ENCODE assay signal across 18 cellular contexts in the genomic region with DNA sequence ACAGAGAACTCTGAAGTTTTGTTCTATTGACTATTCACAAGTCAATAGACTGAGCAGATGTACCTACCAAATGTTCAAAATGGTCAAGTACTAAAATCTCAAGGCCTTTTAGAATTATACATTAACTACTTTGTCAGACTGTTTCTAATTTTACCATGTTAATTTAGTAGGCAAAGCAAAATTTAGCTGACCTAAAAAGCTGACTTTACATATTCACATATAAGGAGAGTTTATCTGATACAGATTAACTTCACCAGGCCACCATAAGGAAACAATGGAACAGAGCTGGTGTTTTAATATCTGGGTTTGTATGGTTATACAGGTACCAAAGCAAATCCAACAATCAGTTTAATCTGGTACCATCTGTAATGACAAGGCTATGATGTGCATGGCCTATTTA. TPM values are rescaled to one million over a fixed set of nuclear protein-coding genes. Genes with fewer than 3 reads are reported as not detected.
DNase-seq lines count a peak whose midpoint lies in the region; ATAC-seq and TF ChIP-seq lines count a peak whose summit lies in the region.
"Had no signal": no experiment of that assay in that cellular context is flagged by ENCODE, and none has a peak within 500 bp of the region (broad histone marks: within the 10 kb centered on the region; RNA-seq: fewer than 3 reads in every experiment).

No MANE protein-coding gene starts in this region.

- no peak overlapping the region for H3K4ac ChIP-seq in IMR-90 (ENCODE audit: low read depth, low read length)

- no peak overlapping the region for H3K18ac ChIP-seq in IMR-90 (ENCODE audit: low read depth, low read length)

- TF ChIP-seq CTCF in IMR-90 (conservative IDR thresholded peaks at IDR 0.05; ENCODE audit: low read depth, low read length) = no peak
- no peak for TF ChIP-seq CTCF in body of pancreas (IDR thresholded peaks at IDR 0.05)
- no peak for TF ChIP-seq CTCF in MM.1S (IDR thresholded peaks at IDR 0.05; ENCODE audit: low read length)
- TF ChIP-seq CTCF in type B pancreatic cell (conservative IDR thresholded peaks at IDR 0.05) = no peak

- H2BK15ac ChIP-seq in IMR-90 (ENCODE audit: low read depth, low read length) = no peak overlapping the region

- H3K4me2 ChIP-seq in IMR-90 (ENCODE audit: low read depth, low read length) = no peak overlapping the region
- no peak overlapping the region for H3K4me2 ChIP-seq in MM.1S (ENCODE audit: low read depth, low read length)
- H3K4me2 ChIP-seq: BLaER1 treated with 17β-estradiol and CSF1 and Interleukin-3, amounts not matched to agents 10 nM and 100 nM had no signal

- no TSS peak for BruUV-seq in IMR-90 (replicated peaks; lab: Mats Ljungman, UMichigan)

- no peak overlapping the region for H2AFZ ChIP-seq in IMR-90 (replicated peaks; ENCODE audit: low read length, poor library complexity)
- no peak overlapping the region for H2AFZ ChIP-seq in MM.1S (ENCODE audit: low read length)

- no peak for DNase-seq in IMR-90
- DNase-seq in body of pancreas = no peak
- no peak for DNase-seq in left lobe of liver (ENCODE audit: low spot score)
- DNase-seq in MM.1S = no peak
- no peak for DNase-seq in type B pancreatic cell (ENCODE audit: extremely low spot score, unreplicated experiment)
- no peak for DNase-seq in NCI-H82 (lab: John Stamatoyannopoulos, UW)
- DNase-seq: 8988T; AML-193; Caco-2; Calu3; CD4-positive, alpha-beta T cell; CD8-positive, alpha-beta T cell; DMS79 treated with DMSO at 0.1 percent for 48 hours; GF-D8 had no signal

- H4K8ac ChIP-seq in IMR-90 (ENCODE audit: low read depth in 2 of 2, low read length in 2 of 2) = no peak overlapping the region

- in situ Hi-C loops in IMR-90 (cut with MboI; ENCODE audit: low sequenced_read_pairs) = no loop called here

- H4K91ac ChIP-seq in IMR-90 (ENCODE audit: insufficient read depth, low read depth, low read length) = no peak overlapping the region

- no peak overlapping the region for H2AK5ac ChIP-seq in IMR-90 (ENCODE audit: low read depth, low read length)

- H2AK9ac ChIP-seq in IMR-90 (replicated peaks; ENCODE audit: low read depth, low read length, poor library complexity) = no peak overlapping the region

- H3K27me3 ChIP-seq in IMR-90 (ENCODE audit: control insufficient read depth, insufficient read depth, low read length) (peaks cover 3% of the 10 kb centered on the region), body of pancreas (no peaks in the 10 kb centered on the region), MM.1S (replicated peaks; ENCODE audit: insufficient read depth, low read length) (no peaks in the 10 kb centered on the region)
- H3K27me3 ChIP-seq: BLaER1 treated with 17β-estradiol and CSF1 and Interleukin-3, amounts not matched to agents 10 nM and 100 nM had no signal

- H3K36me3 Mint-ChIP-seq in type B pancreatic cell = no peaks in the 10 kb centered on the region

- H3K36me3 ChIP-seq in IMR-90 (ENCODE audit: control insufficient read depth, insufficient read depth, low read length) = no peaks in the 10 kb centered on the region
- H3K36me3 ChIP-seq in body of pancreas (replicated peaks in 1 of 2; ENCODE audit: insufficient read depth in 1 of 2, low read depth in 2 of 2) = peaks cover 18 to 52% of the 10 kb centered on the region in 2 donors
- no peaks in the 10 kb centered on the region for H3K36me3 ChIP-seq in MM.1S (replicated peaks; ENCODE audit: insufficient read depth, low read length)

- H3K4me3 ChIP-seq in IMR-90 (ENCODE audit: insufficient read depth, low read depth, low read length) (no peak overlapping the region), body of pancreas (no peak overlapping the region), MM.1S (ENCODE audit: low read length) (no peak overlapping the region)
- H3K4me3 ChIP-seq: BLaER1 treated with 17β-estradiol and CSF1 and Interleukin-3, amounts not matched to agents 10 nM and 100 nM had no signal

- H3K4me1 ChIP-seq in IMR-90 (ENCODE audit: control insufficient read depth, insufficient read depth, low read length) = no peaks in the 10 kb centered on the region
- H3K4me1 ChIP-seq in body of pancreas = peaks cover 82% of the 10 kb centered on the region
- no peaks in the 10 kb centered on the region for H3K4me1 ChIP-seq in MM.1S (ENCODE audit: low read length)
- H3K4me1 ChIP-seq: BLaER1 treated with 17β-estradiol and CSF1 and Interleukin-3, amounts not matched to agents 10 nM and 100 nM had no signal

- H3K9me1 ChIP-seq in IMR-90 (ENCODE audit: insufficient read depth, low read length) = no peaks in the 10 kb centered on the region

- H3K79me1 ChIP-seq in IMR-90 (ENCODE audit: low read depth in 1 of 2, low read length in 2 of 2) = no peaks in the 10 kb centered on the region

- no peak overlapping the region for H3K27ac ChIP-seq in IMR-90 (ENCODE audit: insufficient read depth, low read length)
- peak overlapping the region in 3 of 4 donors; percentile 23 to 50 (median 45) for H3K27ac ChIP-seq in body of pancreas
- no peak overlapping the region for H3K27ac ChIP-seq in MM.1S (ENCODE audit: low read length)
- H3K27ac ChIP-seq: BLaER1 treated with 17β-estradiol and CSF1 and Interleukin-3, amounts not matched to agents 10 nM and 100 nM; C4-2B had no signal

- H3K9me3 ChIP-seq in IMR-90 (ENCODE audit: control insufficient read depth, insufficient read depth, low read length) (no peaks in the 10 kb centered on the region), body of pancreas (no peaks in the 10 kb centered on the region), MM.1S (replicated peaks; ENCODE audit: insufficient read depth, low read length) (no peaks in the 10 kb centered on the region)
- H3K9me3 ChIP-seq: BLaER1 treated with 17β-estradiol and CSF1 and Interleukin-3, amounts not matched to agents 10 nM and 100 nM; Caco-2 had no signal

- H3K27ac Mint-ChIP-seq in type B pancreatic cell = no peak overlapping the region
- H3K27ac Mint-ChIP-seq: B cell; CD4-positive, alpha-beta T cell; CD8-positive, alpha-beta T cell had no signal

- H3K4me3 Mint-ChIP-seq in type B pancreatic cell = no peak overlapping the region
- H3K4me3 Mint-ChIP-seq: B cell; CD4-positive, alpha-beta T cell; CD8-positive, alpha-beta T cell had no signal

- no peak overlapping the region for H4K5ac ChIP-seq in IMR-90 (ENCODE audit: low read depth, low read length)

- H3K79me2 ChIP-seq in MM.1S (ENCODE audit: low read length) = no peaks in the 10 kb centered on the region

- dilution Hi-C loops in IMR-90 (cut with HindIII; ENCODE audit: low sequenced_read_pairs, unreplicated experiment) = no loop called here

- no peaks in the 10 kb centered on the region for H3K9me3 Mint-ChIP-seq in type B pancreatic cell
- H3K9me3 Mint-ChIP-seq: CD4-positive, alpha-beta T cell; CD8-positive, alpha-beta T cell had no signal

- no peak overlapping the region for H2BK120ac ChIP-seq in IMR-90 (ENCODE audit: low read depth, low read length)

- no peaks in the 10 kb centered on the region for H3K4me1 Mint-ChIP-seq in type B pancreatic cell (ENCODE audit: unreplicated experiment)
- H3K4me1 Mint-ChIP-seq: B cell had no signal

- H3K9ac ChIP-seq in IMR-90 (ENCODE audit: low read depth, low read length) = no peak overlapping the region
- H3K9ac ChIP-seq in MM.1S (ENCODE audit: low read length) = no peak overlapping the region
- H3K9ac ChIP-seq: BLaER1 treated with 17β-estradiol and CSF1 and Interleukin-3, amounts not matched to agents 10 nM and 100 nM had no signal

- CTCF ChIA-PET in IMR-90 (lab: Yijun Ruan, JAX) = no interaction called here

- H3K14ac ChIP-seq in IMR-90 (replicated peaks; ENCODE audit: low read depth, low read length) = no peak overlapping the region

- H3K9me2 ChIP-seq in MM.1S (replicated peaks; ENCODE audit: insufficient read depth, low read length) = no peaks in the 10 kb centered on the region

- H4K20me1 ChIP-seq in IMR-90 (ENCODE audit: insufficient read depth, low read length) (no peaks in the 10 kb centered on the region), MM.1S (ENCODE audit: insufficient read depth, low read length) (no peaks in the 10 kb centered on the region)
- H4K20me1 ChIP-seq: BLaER1 treated with 17β-estradiol and CSF1 and Interleukin-3, amounts not matched to agents 10 nM and 100 nM had no signal

- no peak overlapping the region for H2BK20ac ChIP-seq in IMR-90 (ENCODE audit: low read depth, low read length)

- no peak overlapping the region for H3K56ac ChIP-seq in IMR-90 (ENCODE audit: extremely low read depth, insufficient read depth, low read length)

- no peak for TF ChIP-seq RAD21 in IMR-90 (IDR thresholded peaks at IDR 0.05; ENCODE audit: low read length)

- no peak overlapping the region for H2BK5ac ChIP-seq in IMR-90 (ENCODE audit: low read depth, low read length, poor library complexity, severe bottlenecking)

- no peak overlapping the region for H3K23ac ChIP-seq in IMR-90 (ENCODE audit: low read depth, low read length)

- POLR2A ChIA-PET in IMR-90 (lab: Charles Lee; ENCODE audit: unreplicated experiment) = no interaction called here

- no peak for TF ChIP-seq POLR2A in IMR-90 (IDR thresholded peaks at IDR 0.05; ENCODE audit: low read depth, low read length)
- TF ChIP-seq POLR2A in body of pancreas (IDR thresholded peaks at IDR 0.05) = no peak

- H3K27me3 Mint-ChIP-seq in type B pancreatic cell = peaks cover 2% of the 10 kb centered on the region
- H3K27me3 Mint-ChIP-seq: B cell; CD4-positive, alpha-beta T cell had no signal

- intact Hi-C loops in IMR-90 (cut with micrococcal nuclease) (no loop called here), body of pancreas (cut with DNase I) (no loop called here)

- H3F3A ChIP-seq in MM.1S (ENCODE audit: insufficient read depth, low read length) = no peaks in the 10 kb centered on the region

- ATAC-seq in IMR-90 (ENCODE audit: low read depth) = no peak
- no peak for ATAC-seq in body of pancreas
- ATAC-seq in left lobe of liver = peak; percentile 10
- no peak for ATAC-seq in GM18498 (IDR thresholded peaks at IDR 0.05; ENCODE audit: unreplicated experiment)
- ATAC-seq: CD8-positive, alpha-beta T cell had no signal

TF ChIP-seq in IMR-90, 13 proteins besides CTCF, POLR2A, EP300 and RAD21:
- TF ChIP-seq MAFK (IDR thresholded peaks at IDR 0.05; ENCODE audit: low read depth, low read length) (peak; percentile 37; the same call in 1 of the 2 replicates), SMC3 (IDR thresholded peaks at IDR 0.05; ENCODE audit: low read depth, low read length) (no peak)

RNA-seq across cellular contexts. Expression of gene GATM, which starts 15.9 kb away (rescaled TPM):
- total RNA-seq in IMR-90 (2012; rRNA removed) (0.18 and 0.28 TPM in 2 replicates), body of pancreas (1,000 to 10,000 TPM; 1,064 to 1,447 TPM), left lobe of liver (570 TPM), type B pancreatic cell (ENCODE audit: low replicate concordance) (17.8 and 26.8 TPM in 2 replicates)
- polyA plus RNA-seq in IMR-90 (2012; rRNA removed) = 0.10 and 0.14 TPM in 2 replicates
- 0.04 TPM in 1 of 2 replicates, not detected in the other for polyA plus RNA-seq in IMR-90 (2012; cell fraction: cytosol; rRNA removed)
- 0.08 and 0.16 TPM in 2 replicates for polyA plus RNA-seq in IMR-90 (2012; cell fraction: nucleus; rRNA removed; ENCODE audit: low replicate concordance)

Comparison
In these comparisons a context has a peak if more than half of its experiments do, and no peak if none do; other contexts are left out.
1. H3K27ac ChIP-seq: peak in body of pancreas (3 of 4); none in IMR-90 (single experiment) and MM.1S (single experiment).
2. RNA of gene GATM, which starts 15.9 kb away (total RNA-seq): 1,064 to 1,447 TPM in body of pancreas, 570 TPM in left lobe of liver (single experiment) and 17.8 to 26.8 TPM in type B pancreatic cell; 0.18 to 0.28 TPM in IMR-90; every median in the first group is over 10 times any median in the second.